Comparison of ENCODE assay signal across 1 cellular context in genomic region chr10:51250278-51250914, GRCh38.
TF ChIP-seq lines count a peak whose summit lies in the region.

No MANE protein-coding gene starts in this region.

TF ChIP-seq in SK-N-SH, 30 proteins besides CTCF, POLR2A, EP300 and RAD21 (continued from another document):
- no peak for TF ChIP-seq SIN3A (IDR thresholded peaks at IDR 0.05; ENCODE audit: borderline replicate concordance, low read depth, low read length)
